ENCODE assay signal across 28 cellular contexts in the genomic region with DNA sequence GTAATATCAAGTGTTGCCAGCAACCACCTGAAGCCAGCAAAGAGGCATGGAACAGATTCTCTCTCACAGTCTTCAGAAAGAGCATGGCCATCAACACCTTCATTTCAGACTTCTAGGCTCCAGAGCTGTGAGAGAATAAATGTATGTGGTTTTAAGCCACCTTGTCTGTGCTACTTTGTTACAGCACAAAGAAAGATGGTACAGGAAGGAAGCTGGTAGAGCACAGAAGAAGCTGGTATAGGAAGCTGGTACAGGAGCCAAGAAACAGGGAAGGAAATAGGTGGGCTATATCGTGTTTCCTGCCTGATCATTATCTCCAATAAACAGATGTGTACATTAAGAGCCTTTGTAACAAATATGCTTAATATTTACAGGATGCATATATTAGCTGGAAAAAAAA.
"Had no signal": no experiment of that assay in that cellular context is flagged by ENCODE, and none has a peak within 500 bp of the region (broad histone marks: within the 10 kb centered on the region; RNA-seq: fewer than 3 reads in every experiment).

No MANE protein-coding gene starts in this region.

- H3K4me1 ChIP-seq: left lung, pancreas, prostate gland, upper lobe of right lung had no signal

- DNase-seq: hypothalamus; immature natural killer cell; kidney; left colon; left lung; lower lobe of right lung; mammary epithelial cell; mesenchymal stem cell; naive B cell; pancreas; posterior cingulate gyrus; retina; right cardiac atrium; stimulated activated CD4-positive, alpha-beta T cell treated with anti-CD3 and anti-CD28 coated beads, Interleukin-12 subunit alpha, Interleukin-12 subunit beta, amount 100 ng/mL, for 4 hours; stimulated activated CD4-positive, alpha-beta T cell treated with anti-CD3 and anti-CD28 coated beads, Interleukin-15, amount 100 ng/mL, for 24 hours; stimulated activated CD4-positive, alpha-beta T cell treated with anti-CD3 and anti-CD28 coated beads, Interleukin-2, amount 100 ng/mL, for 24 hours; stimulated activated CD4-positive, alpha-beta T cell treated with anti-CD3 and anti-CD28 coated beads, Interleukin-4, amount 100 ng/mL, for 1 hour; stimulated activated naive CD4-positive, alpha-beta T cell; tibial artery; trophoblast cell; upper lobe of right lung had no signal

- H3K27ac ChIP-seq: left lung, lower lobe of right lung, pancreas, prostate gland, skin epidermis, suprapubic skin, thoracic aorta, tibial artery, upper lobe of right lung had no signal

- ATAC-seq: left colon; left lung; lower lobe of right lung; natural killer cell treated with Interleukin-12 subunit alpha and Interleukin-12 subunit beta and Interleukin-15 and Interleukin-18, amount 100 ng/mL, for 72 hours; pancreas; right cardiac atrium; sciatic nerve; stimulated activated effector memory CD8-positive, alpha-beta T cell treated with anti-CD3 and anti-CD28 coated beads, Interleukin-12 subunit alpha, Interleukin-12 subunit beta, amount 100 ng/mL, for 72 hours; upper lobe of right lung had no signal

- H3K9me3 ChIP-seq: left lung, lower lobe of right lung, pancreas, prostate gland, suprapubic skin, thoracic aorta, tibial artery, upper lobe of right lung had no signal

- H3K4me3 ChIP-seq: left lung, lower lobe of right lung, pancreas, prostate gland, skin epidermis, suprapubic skin, thoracic aorta, tibial artery, upper lobe of right lung had no signal

- H3K27me3 ChIP-seq: suprapubic skin, tibial artery, upper lobe of right lung had no signal

- H3K36me3 ChIP-seq: left lung, lower lobe of right lung, pancreas, prostate gland, suprapubic skin, thoracic aorta, tibial artery, upper lobe of right lung had no signal
